Comparison of ENCODE assay signal across 8 cellular contexts in genomic region chr10:92238586-92239098, GRCh38. TPM values are rescaled to one million over a fixed set of nuclear protein-coding genes. Genes with fewer than 3 reads are reported as not detected.
DNase-seq lines count a peak whose midpoint lies in the region; ATAC-seq, FAIRE-seq and TF ChIP-seq lines count a peak whose summit lies in the region.

No MANE protein-coding gene starts in this region.

- H3K4me2 ChIP-seq in OCI-LY7 (ENCODE audit: low read length): peak overlapping the region; percentile 93

- H3K9me2 ChIP-seq in OCI-LY7 (ENCODE audit: insufficient read depth, low read length): no peaks in the 10 kb centered on the region

- peak; percentile 68 for FAIRE-seq in GM19239 (lab: Jason Lieb, UNC)

- no peak for ATAC-seq in HG03442 (IDR thresholded peaks at IDR 0.05; ENCODE audit: unreplicated experiment)

- intact Hi-C loops in OCI-LY7 (cut with micrococcal nuclease; ENCODE audit: unreplicated experiment): no loop called here

- TF ChIP-seq CTCF in OCI-LY7 (conservative IDR thresholded peaks at IDR 0.05; ENCODE audit: low read length) (no peak), BE2C (IDR thresholded peaks at IDR 0.05; ENCODE audit: low read depth, low read length) (no peak)

- H3K27me3 ChIP-seq in BE2C: no peaks in the 10 kb centered on the region

- CTCF ChIA-PET in OCI-LY7 (lab: Charles Lee; ENCODE audit: unreplicated experiment): no interaction called here

- POLR2A ChIA-PET in OCI-LY7 (lab: Charles Lee): interaction anchor here (0.7 to 1.7 kb wide), 3 partner anchors 16 to 105 kb away, joined by 3 to 4 read pairs (median 4); no protein-coding TSS in a partner anchor

- no peaks in the 10 kb centered on the region for H4K20me1 ChIP-seq in OCI-LY7 (ENCODE audit: insufficient read depth, low read length)

- DNase-seq in GM19239 (ENCODE audit: insufficient read length, low spot score): no peak
- no peak for DNase-seq in OCI-LY7 (ENCODE audit: low spot score)
- DNase-seq in epithelial cell of prostate (ENCODE audit: low read depth, low spot score): peak; percentile 82
- peak; percentile 16 for DNase-seq in myocyte (ENCODE audit: low read depth)
- DNase-seq in COLO668 (lab: John Stamatoyannopoulos, UW; ENCODE audit: unreplicated experiment): no peak
- no peak for DNase-seq in NCI-H187 (lab: John Stamatoyannopoulos, UW)
- DNase-seq in BE2C: no peak

- no peak overlapping the region for H2AFZ ChIP-seq in OCI-LY7 (ENCODE audit: low read length)

- H3K79me2 ChIP-seq in OCI-LY7 (ENCODE audit: insufficient read depth, low read depth, low read length): no peaks in the 10 kb centered on the region

- H3K36me3 ChIP-seq in OCI-LY7 (ENCODE audit: insufficient read depth, low read length) (no peaks in the 10 kb centered on the region), BE2C (no peaks in the 10 kb centered on the region)

- H3K4me3 ChIP-seq in OCI-LY7 (ENCODE audit: low read depth, low read length, poor library complexity, severe bottlenecking) (no peak overlapping the region), BE2C (ENCODE audit: low read depth, low read length) (no peak overlapping the region)

- no TSS peak for BruUV-seq in OCI-LY7 (replicated peaks; lab: Mats Ljungman, UMichigan)

- H3K4me1 ChIP-seq in OCI-LY7 (ENCODE audit: insufficient read depth, low read length, poor library complexity, severe bottlenecking) (peaks cover 42% of the 10 kb centered on the region), BE2C (peaks cover 9% of the 10 kb centered on the region)

- H3K9me3 ChIP-seq in OCI-LY7 (ENCODE audit: low read length) (no peaks in the 10 kb centered on the region), BE2C (no peaks in the 10 kb centered on the region)

- no peak overlapping the region for H3K27ac ChIP-seq in OCI-LY7 (ENCODE audit: low read depth, low read length, poor library complexity, severe bottlenecking)
- H3K27ac ChIP-seq in epithelial cell of prostate: peak overlapping the region; percentile 80

RNA-seq across cellular contexts. Expression of gene CPEB3, which starts 52.2 kb away (rescaled TPM):
- total RNA-seq in OCI-LY7 (2014; rRNA removed; shearing (Covaris generic)): 0.26 and 0.66 TPM in 2 replicates
- total RNA-seq in OCI-LY7 (2022) (2.9 and 3.2 TPM in 2 replicates), myocyte (3.9 and 8.6 TPM in 2 replicates)
- 1.2 TPM for polyA plus RNA-seq in myocyte (2012)
- polyA plus RNA-seq in BE2C (2012; ENCODE audit: insufficient read depth, insufficient read length, low read depth): 0.77 TPM

RNA-seq across cellular contexts. Expression of gene MARCHF5, which starts 52.3 kb away (rescaled TPM):
- 3.8 and 5.9 TPM in 2 replicates for total RNA-seq in OCI-LY7 (2014; rRNA removed; shearing (Covaris generic))
- 31.7 and 36.0 TPM in 2 replicates for total RNA-seq in OCI-LY7 (2022)
- total RNA-seq in myocyte: 13.0 and 13.3 TPM in 2 replicates
- 29.2 TPM for polyA plus RNA-seq in myocyte (2012)
- 26.2 TPM for polyA plus RNA-seq in BE2C (2012; ENCODE audit: insufficient read depth, insufficient read length, low read depth)

Comparison
In these comparisons a context has a peak if more than half of its experiments do, and no peak if none do; other contexts are left out.
1. DNase-seq: peak in epithelial cell of prostate (single experiment) and myocyte (single experiment); none in GM19239 (single experiment), OCI-LY7 (single experiment), COLO668 (single experiment), NCI-H187 (0 of 2) and BE2C (single experiment).